Comparison of ENCODE assay signal across 9 cellular contexts in genomic region chr19:53808710-53809125, GRCh38. TPM values are rescaled to one million over a fixed set of nuclear protein-coding genes. Genes with fewer than 3 reads are reported as not detected.
DNase-seq lines count a peak whose midpoint lies in the region; ATAC-seq and TF ChIP-seq lines count a peak whose summit lies in the region.
"Had no signal": no experiment of that assay in that cellular context is flagged by ENCODE, and none has a peak within 500 bp of the region (broad histone marks: within the 10 kb centered on the region; RNA-seq: fewer than 3 reads in every experiment).

No MANE protein-coding gene starts in this region.

- no peaks in the 10 kb centered on the region for H3K4me1 Mint-ChIP-seq in nephron progenitor cell
- H3K4me1 Mint-ChIP-seq in activated naive CD4-positive, alpha-beta T cell treated with anti-CD3 and anti-CD28 coated beads, Interleukin-2, amount 10 ng/mL, durations not matched to agents 7 days and 5 days, result no peaks in the 10 kb centered on the region
- H3K4me1 Mint-ChIP-seq: activated naive CD4-positive, alpha-beta T cell treated with anti-CD3 and anti-CD28 coated beads, Interleukin-2, amount 50 U/mL, for 24 hours had no signal

- peak; percentile 18 for DNase-seq in GDM1 (lab: John Stamatoyannopoulos, UW)
- peak; percentile 37 for DNase-seq in NCI-H2227 treated with DMSO at 0.1 percent for 48 hours (lab: John Stamatoyannopoulos, UW)
- DNase-seq in cerebellar cortex (ENCODE audit: low spot score), result peak; percentile 44
- DNase-seq in nephron progenitor cell, result no peak
- no peak for DNase-seq in cerebellum (ENCODE audit: low spot score)
- no peak for DNase-seq in activated naive CD4-positive, alpha-beta T cell treated with anti-CD3 and anti-CD28 coated beads, Interleukin-2, amount 10 ng/mL, durations not matched to agents 7 days and 5 days

- CTCF ChIA-PET in activated naive CD4-positive, alpha-beta T cell treated with anti-CD3 and anti-CD28 coated beads, Interleukin-2, amount 10 ng/mL, durations not matched to agents 7 days and 5 days (lab: Charles Lee), result interaction anchor here (0.8 to 1.7 kb wide), 3 partner anchors 37 to 221 kb away, joined by 3 to 9 read pairs (median 3); no protein-coding TSS in a partner anchor

- H3K36me3 Mint-ChIP-seq in nephron progenitor cell (ENCODE audit: low read depth), result no peaks in the 10 kb centered on the region
- no peaks in the 10 kb centered on the region for H3K36me3 Mint-ChIP-seq in activated naive CD4-positive, alpha-beta T cell treated with anti-CD3 and anti-CD28 coated beads, Interleukin-2, amount 10 ng/mL, durations not matched to agents 7 days and 5 days
- H3K36me3 Mint-ChIP-seq: activated naive CD4-positive, alpha-beta T cell treated with anti-CD3 and anti-CD28 coated beads, Interleukin-2, amount 50 U/mL, for 24 hours had no signal

- peak; percentile 51 for TF ChIP-seq CTCF in nephron progenitor cell (IDR thresholded peaks at IDR 0.05)

- ATAC-seq in GM21367 (IDR thresholded peaks at IDR 0.05; ENCODE audit: unreplicated experiment) (no peak), HG02981 (IDR thresholded peaks at IDR 0.05; ENCODE audit: unreplicated experiment) (no peak)

- no peaks in the 10 kb centered on the region for H3K9me3 Mint-ChIP-seq in nephron progenitor cell
- no peaks in the 10 kb centered on the region for H3K9me3 Mint-ChIP-seq in activated naive CD4-positive, alpha-beta T cell treated with anti-CD3 and anti-CD28 coated beads, Interleukin-2, amount 10 ng/mL, durations not matched to agents 7 days and 5 days
- H3K9me3 Mint-ChIP-seq: activated naive CD4-positive, alpha-beta T cell treated with anti-CD3 and anti-CD28 coated beads, Interleukin-2, amount 50 U/mL, for 24 hours had no signal

- H3K27me3 Mint-ChIP-seq in nephron progenitor cell (ENCODE audit: low read depth, poor library complexity), result peaks cover 12% of the 10 kb centered on the region
- H3K27me3 Mint-ChIP-seq in activated naive CD4-positive, alpha-beta T cell treated with anti-CD3 and anti-CD28 coated beads, Interleukin-2, amount 10 ng/mL, durations not matched to agents 7 days and 5 days, result no peaks in the 10 kb centered on the region
- H3K27me3 Mint-ChIP-seq: activated naive CD4-positive, alpha-beta T cell treated with anti-CD3 and anti-CD28 coated beads, Interleukin-2, amount 50 U/mL, for 24 hours had no signal

- no peak overlapping the region for H3K4me3 Mint-ChIP-seq in nephron progenitor cell
- H3K4me3 Mint-ChIP-seq in activated naive CD4-positive, alpha-beta T cell treated with anti-CD3 and anti-CD28 coated beads, Interleukin-2, amount 10 ng/mL, durations not matched to agents 7 days and 5 days, result no peak overlapping the region
- H3K4me3 Mint-ChIP-seq: activated naive CD4-positive, alpha-beta T cell treated with anti-CD3 and anti-CD28 coated beads, Interleukin-2, amount 50 U/mL, for 24 hours had no signal

- no peak overlapping the region for H3K27ac Mint-ChIP-seq in nephron progenitor cell
- H3K27ac Mint-ChIP-seq in activated naive CD4-positive, alpha-beta T cell treated with anti-CD3 and anti-CD28 coated beads, Interleukin-2, amount 10 ng/mL, durations not matched to agents 7 days and 5 days, result no peak overlapping the region
- H3K27ac Mint-ChIP-seq: activated naive CD4-positive, alpha-beta T cell treated with anti-CD3 and anti-CD28 coated beads, Interleukin-2, amount 50 U/mL, for 24 hours had no signal

RNA-seq across cellular contexts. Expression of gene NLRP12, which starts 15.4 kb away (rescaled TPM):
- total RNA-seq in cerebellum, result 0.27 TPM

RNA-seq across cellular contexts. Expression of gene MYADM, which starts 59.0 kb away (rescaled TPM):
- 4.7 TPM for total RNA-seq in cerebellum

Comparison
In these comparisons a context has a peak if more than half of its experiments do, and no peak if none do; other contexts are left out.
1. DNase-seq: peak in GDM1 (single experiment), NCI-H2227 treated with DMSO at 0.1 percent for 48 hours (single experiment) and cerebellar cortex (single experiment); none in nephron progenitor cell (single experiment), cerebellum (single experiment) and activated naive CD4-positive, alpha-beta T cell treated with anti-CD3 and anti-CD28 coated beads, Interleukin-2, amount 10 ng/mL, durations not matched to agents 7 days and 5 days (single experiment).